Comparison of ENCODE assay signal across 17 cellular contexts in genomic region chr1:21378705-21379494, GRCh38.
A peak's percentile ranks its signal among the peaks of the same experiment; 100 is the strongest.
DNase-seq lines count a peak whose midpoint lies in the region; ATAC-seq and TF ChIP-seq lines count a peak whose summit lies in the region.
"Had no signal": no experiment of that assay in that cellular context is flagged by ENCODE, and none has a peak within 500 bp of the region (broad histone marks: within the 10 kb centered on the region; RNA-seq: fewer than 3 reads in every experiment).

No MANE protein-coding gene starts in this region.

- no peaks in the 10 kb centered on the region for H4K20me1 ChIP-seq in PC-9 (ENCODE audit: insufficient read depth)
- H4K20me1 ChIP-seq in OCI-LY7 (ENCODE audit: insufficient read depth, low read length) = no peaks in the 10 kb centered on the region

- BruUV-seq in PC-9 (replicated peaks; lab: Mats Ljungman, UMichigan) (no TSS peak), OCI-LY7 (replicated peaks; lab: Mats Ljungman, UMichigan) (no TSS peak)

- H3K4me2 ChIP-seq in PC-9 (peak overlapping the region; percentile 42), OCI-LY7 (ENCODE audit: low read length) (no peak overlapping the region)

- CTCF ChIA-PET in PC-9 (lab: Charles Lee) (interaction anchor here (0.5 to 0.6 kb wide), 2 partner anchors 682 to 1166 kb away, joined by 3 to 10 read pairs; no protein-coding TSS in a partner anchor), OCI-LY7 (lab: Charles Lee; ENCODE audit: unreplicated experiment) (no interaction called here)
- CTCF ChIA-PET in activated CD8-positive, alpha-beta T cell treated with anti-CD3 and anti-CD28 coated beads for 36 hours (lab: Charles Lee) = interaction anchor here (1.5 to 2.5 kb wide), 2 partner anchors 10 to 134 kb away, joined by 3 to 13 read pairs; no protein-coding TSS in a partner anchor

- no peak overlapping the region for H3K27ac Mint-ChIP-seq in activated CD8-positive, alpha-beta T cell treated with anti-CD3 and anti-CD28 coated beads for 36 hours
- H3K27ac Mint-ChIP-seq: activated naive CD8-positive, alpha-beta T cell; naive thymus-derived CD8-positive, alpha-beta T cell had no signal

- H3K27ac ChIP-seq in PC-9 (peak overlapping the region; percentile 70), substantia nigra (ENCODE audit: low read depth, low read length, poor library complexity, severe bottlenecking) (no peak overlapping the region), OCI-LY7 (ENCODE audit: low read depth, low read length, poor library complexity, severe bottlenecking) (no peak overlapping the region)
- H3K27ac ChIP-seq: heart right ventricle, WERI-Rb-1 had no signal

- H3K4me3 Mint-ChIP-seq in activated CD8-positive, alpha-beta T cell treated with anti-CD3 and anti-CD28 coated beads for 36 hours = no peak overlapping the region
- H3K4me3 Mint-ChIP-seq: activated naive CD8-positive, alpha-beta T cell; naive thymus-derived CD8-positive, alpha-beta T cell had no signal

- H2AFZ ChIP-seq in PC-9 = no peak overlapping the region
- no peak overlapping the region for H2AFZ ChIP-seq in OCI-LY7 (ENCODE audit: low read length)

- H3K4me3 ChIP-seq in PC-9 (no peak overlapping the region), OCI-LY7 (ENCODE audit: low read depth, low read length, poor library complexity, severe bottlenecking) (no peak overlapping the region)
- H3K4me3 ChIP-seq: heart right ventricle had no signal

- H3F3A ChIP-seq in PC-9 (ENCODE audit: insufficient read depth, low read depth) = peaks cover 9% of the 10 kb centered on the region; the same call in 1 of the 2 replicates

- POLR2A ChIA-PET in PC-9 (lab: Charles Lee; ENCODE audit: unreplicated experiment) = interaction anchor here (0.6 kb wide), 1 partner anchor 1038 kb away, joined by 4 read pairs; no protein-coding TSS in a partner anchor
- POLR2A ChIA-PET in OCI-LY7 (lab: Charles Lee) = interaction anchor here (0.6 kb wide), 1 partner anchor 363 kb away, joined by 5 read pairs; no protein-coding TSS in a partner anchor
- POLR2A ChIA-PET in activated CD8-positive, alpha-beta T cell treated with anti-CD3 and anti-CD28 coated beads for 36 hours (lab: Charles Lee) = no interaction called here

- intact Hi-C loops in PC-9 (cut with micrococcal nuclease; ENCODE audit: unreplicated experiment) (no loop called here), OCI-LY7 (cut with micrococcal nuclease; ENCODE audit: unreplicated experiment) (loop anchor here (10.0 kb wide), 1 partner anchor 196 kb away; no protein-coding TSS in a partner anchor)
- intact Hi-C loops in activated CD8-positive, alpha-beta T cell treated with anti-CD3 and anti-CD28 coated beads for 36 hours (cut with micrococcal nuclease) = no loop called here

- no peaks in the 10 kb centered on the region for H3K9me3 ChIP-seq in PC-9 (ENCODE audit: insufficient read depth, low read depth)
- no peaks in the 10 kb centered on the region for H3K9me3 ChIP-seq in OCI-LY7 (ENCODE audit: low read length)

- no peaks in the 10 kb centered on the region for H3K36me3 Mint-ChIP-seq in activated CD8-positive, alpha-beta T cell treated with anti-CD3 and anti-CD28 coated beads for 36 hours (ENCODE audit: low read depth)

- H3K27me3 ChIP-seq in PC-9 (ENCODE audit: insufficient read depth, low read depth) = no peaks in the 10 kb centered on the region

- peaks cover 5% of the 10 kb centered on the region for H3K27me3 Mint-ChIP-seq in activated CD8-positive, alpha-beta T cell treated with anti-CD3 and anti-CD28 coated beads for 36 hours

- peaks cover 3% of the 10 kb centered on the region for H3K4me1 Mint-ChIP-seq in activated CD8-positive, alpha-beta T cell treated with anti-CD3 and anti-CD28 coated beads for 36 hours (ENCODE audit: low read depth)
- H3K4me1 Mint-ChIP-seq: naive thymus-derived CD8-positive, alpha-beta T cell had no signal

- DNase-seq in COLO668 (lab: John Stamatoyannopoulos, UW; ENCODE audit: unreplicated experiment) (peak; percentile 93), HK-2 (ENCODE audit: unreplicated experiment) (peak; percentile 26), PC-9 (peak; percentile 41 to 84), glomerular visceral epithelial cell (ENCODE audit: extremely low spot score) (peak; percentile 66), MV-4-11 (lab: John Stamatoyannopoulos, UW) (no peak), substantia nigra (lab: John Stamatoyannopoulos, UW) (no peak), OCI-LY7 (ENCODE audit: low spot score) (no peak)
- no peak for DNase-seq in activated CD8-positive, alpha-beta T cell treated with anti-CD3 and anti-CD28 coated beads for 36 hours
- DNase-seq: caudate nucleus; heart right ventricle; naive thymus-derived CD8-positive, alpha-beta T cell; NCI-H1436; stimulated activated CD4-positive, alpha-beta T cell treated with anti-CD3 and anti-CD28 coated beads, Interleukin-2, amount 100 ng/mL, for 24 hours; stimulated activated CD8-positive, alpha-beta memory T cell treated with anti-CD3 and anti-CD28 coated beads, Interleukin-4, amount 100 ng/mL, for 48 hours; trophoblast cell; WERI-Rb-1 had no signal

- H3K36me3 ChIP-seq in PC-9 (ENCODE audit: low read depth) (no peaks in the 10 kb centered on the region), OCI-LY7 (ENCODE audit: insufficient read depth, low read length) (no peaks in the 10 kb centered on the region)
- H3K36me3 ChIP-seq: heart right ventricle, WERI-Rb-1 had no signal

- ATAC-seq in activated CD8-positive, alpha-beta T cell treated with anti-CD3 and anti-CD28 coated beads for 36 hours = no peak
- ATAC-seq: heart right ventricle; naive thymus-derived CD8-positive, alpha-beta T cell had no signal

- peaks cover 4% of the 10 kb centered on the region for H3K9me3 Mint-ChIP-seq in activated CD8-positive, alpha-beta T cell treated with anti-CD3 and anti-CD28 coated beads for 36 hours

- H3K79me2 ChIP-seq in PC-9 (ENCODE audit: low read depth) (no peaks in the 10 kb centered on the region), OCI-LY7 (ENCODE audit: insufficient read depth, low read depth, low read length) (no peaks in the 10 kb centered on the region)

- peaks cover 21% of the 10 kb centered on the region for H3K4me1 ChIP-seq in PC-9 (replicated peaks; ENCODE audit: insufficient read depth)
- H3K4me1 ChIP-seq in OCI-LY7 (ENCODE audit: insufficient read depth, low read length, poor library complexity, severe bottlenecking) = peaks cover 4% of the 10 kb centered on the region
- H3K4me1 ChIP-seq: heart right ventricle had no signal

- no peaks in the 10 kb centered on the region for H3K9me2 ChIP-seq in PC-9 (ENCODE audit: insufficient read depth)
- H3K9me2 ChIP-seq in OCI-LY7 (ENCODE audit: insufficient read depth, low read length) = no peaks in the 10 kb centered on the region

- no peak for TF ChIP-seq CTCF in PC-9 (conservative IDR thresholded peaks at IDR 0.05)
- TF ChIP-seq CTCF in OCI-LY7 (conservative IDR thresholded peaks at IDR 0.05; ENCODE audit: low read length) = no peak
- TF ChIP-seq CTCF in activated CD8-positive, alpha-beta T cell treated with anti-CD3 and anti-CD28 coated beads for 36 hours (IDR thresholded peaks at IDR 0.05) = no peak

Comparison
In these comparisons a context has a peak if more than half of its experiments do, and no peak if none do; other contexts are left out.
1. DNase-seq: peak in COLO668 (single experiment), HK-2 (single experiment), PC-9 (2 of 2) and glomerular visceral epithelial cell (single experiment); none in MV-4-11 (single experiment), substantia nigra (0 of 49), OCI-LY7 (single experiment) and activated CD8-positive, alpha-beta T cell treated with anti-CD3 and anti-CD28 coated beads for 36 hours (single experiment).